8 cellular contexts compared by ENCODE assay signal in the genomic region with DNA sequence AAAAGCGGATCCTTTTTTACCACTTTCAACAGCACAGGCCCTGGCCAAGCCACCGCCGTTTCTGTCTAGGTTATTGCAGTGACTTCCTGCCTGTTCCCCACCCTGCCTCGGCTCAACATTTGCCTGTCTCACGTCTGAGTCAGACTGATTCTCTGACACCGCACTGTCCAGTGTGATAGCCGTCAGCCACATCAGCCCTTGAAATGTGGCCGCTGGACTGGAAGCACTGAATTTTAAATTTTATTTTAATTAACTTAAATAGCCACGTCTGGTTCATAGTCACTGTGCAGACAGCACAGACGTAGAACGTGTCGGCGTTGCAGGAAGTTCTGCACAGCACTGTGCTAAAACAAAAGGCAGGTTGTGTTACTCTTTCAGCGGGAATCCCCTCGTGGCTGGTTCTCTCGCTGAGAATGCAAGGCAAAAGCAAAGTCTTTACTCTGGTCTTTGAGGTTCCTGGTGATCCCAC. TPM values are rescaled to one million over a fixed set of nuclear protein-coding genes. Genes with fewer than 3 reads are reported as not detected.
DNase-seq lines count a peak whose midpoint lies in the region; ATAC-seq and TF ChIP-seq lines count a peak whose summit lies in the region.

No MANE protein-coding gene starts in this region.

- H3K9ac ChIP-seq in colonic mucosa (ENCODE audit: low read depth in 2 of 2, low read length in 2 of 2): peak overlapping the region in 1 of 2 donors; percentile 35

- DNase-seq in colonic mucosa (no peak), NCI-H526 treated with DMSO at 0.1 percent for 48 hours (lab: John Stamatoyannopoulos, UW) (no peak), NCI-H524 treated with DMSO at 0.1 percent for 48 hours (lab: John Stamatoyannopoulos, UW) (no peak)
- DNase-seq in stimulated activated CD4-positive, alpha-beta T cell treated with anti-CD3 and anti-CD28 coated beads, TNF-alpha, amount 100 ng/mL, for 1 hour (ENCODE audit: low read depth in 3 of 3, low spot score in 1 of 3): peak; percentile 40 to 46 (median 45)

- H3K36me3 ChIP-seq in colonic mucosa: peaks cover 17% of the 10 kb centered on the region

- H3K27ac ChIP-seq in colonic mucosa: peak overlapping the region; percentile 22

- intact Hi-C loops in colonic mucosa (cut with DNase I): no loop called here

- no peak overlapping the region for H3K4me3 ChIP-seq in colonic mucosa

- ATAC-seq in GM19467 (IDR thresholded peaks at IDR 0.05; ENCODE audit: unreplicated experiment) (peak; percentile 64), GM21423 (IDR thresholded peaks at IDR 0.05; ENCODE audit: unreplicated experiment) (no peak), GM21528 (IDR thresholded peaks at IDR 0.05; ENCODE audit: low FRiP score, unreplicated experiment) (no peak)
- peak; percentile 80 to 87 for ATAC-seq in activated CD4-positive, CD25-positive, alpha-beta regulatory T cell treated with anti-CD3 and anti-CD28 coated beads, Interleukin-2, amount 50 U/mL, for 24 hours

- no peaks in the 10 kb centered on the region for H3K27me3 ChIP-seq in colonic mucosa

- no peak for TF ChIP-seq CTCF in colonic mucosa (IDR thresholded peaks at IDR 0.05)

- no peaks in the 10 kb centered on the region for H3K9me3 ChIP-seq in colonic mucosa

- H3K4me1 ChIP-seq in colonic mucosa: no peaks in the 10 kb centered on the region

RNA-seq across cellular contexts. Expression of a gene that starts 56.3 kb away (rescaled TPM):
- 10 to 100 TPM; 26.4 to 47.0 TPM for total RNA-seq in colonic mucosa

Comparison
In these comparisons a context has a peak if more than half of its experiments do, and no peak if none do; other contexts are left out.
1. ATAC-seq: peak in GM19467 (single experiment) and activated CD4-positive, CD25-positive, alpha-beta regulatory T cell treated with anti-CD3 and anti-CD28 coated beads, Interleukin-2, amount 50 U/mL, for 24 hours (2 of 2); none in GM21423 (single experiment) and GM21528 (single experiment).
2. DNase-seq: peak in stimulated activated CD4-positive, alpha-beta T cell treated with anti-CD3 and anti-CD28 coated beads, TNF-alpha, amount 100 ng/mL, for 1 hour (3 of 3); none in colonic mucosa (single experiment), NCI-H526 treated with DMSO at 0.1 percent for 48 hours (single experiment) and NCI-H524 treated with DMSO at 0.1 percent for 48 hours (single experiment).